In genomic region chr20:48620112-48620485, GRCh38 we compare ENCODE assay signal across 11 cellular contexts.
DNase-seq lines count a peak whose midpoint lies in the region; ATAC-seq, FAIRE-seq and TF ChIP-seq lines count a peak whose summit lies in the region.
"Had no signal": no experiment of that assay in that cellular context is flagged by ENCODE, and none has a peak within 500 bp of the region (broad histone marks: within the 10 kb centered on the region; RNA-seq: fewer than 3 reads in every experiment).

No MANE protein-coding gene starts in this region.

- in situ Hi-C loops in IMR-90 (cut with MboI; ENCODE audit: low sequenced_read_pairs) (loop anchor here (5.0 kb wide), 1 partner anchor 838 kb away; no protein-coding TSS in a partner anchor), K562 (cut with MboI) (no loop called here)

- CTCF ChIA-PET in IMR-90 (lab: Yijun Ruan, JAX), result interaction anchor here (0.6 to 1.4 kb wide), 20 partner anchors 9 to 960 kb away, joined by 3 to 9 read pairs (median 3); no protein-coding TSS in a partner anchor
- CTCF ChIA-PET in K562 (lab: Yijun Ruan, JAX; ENCODE audit: low intra/inter-chr PET ratio), result interaction anchor here (0.6 to 2.3 kb wide), 7 partner anchors 207 to 1867 kb away, joined by 3 to 22 read pairs (median 6); partner anchors contain the start of gene PREX1

- no peak for FAIRE-seq in K562 (lab: Jason Lieb, UNC)

- H3K56ac ChIP-seq in IMR-90 (ENCODE audit: extremely low read depth, insufficient read depth, low read length), result no peak overlapping the region

- TF ChIP-seq POLR2A in IMR-90 (IDR thresholded peaks at IDR 0.05; ENCODE audit: low read depth, low read length), result no peak
- TF ChIP-seq POLR2A in K562 (conservative IDR thresholded peaks at IDR 0.05), result no peak

- no peak overlapping the region for H2BK20ac ChIP-seq in IMR-90 (ENCODE audit: low read depth, low read length)

- H3K36me3 ChIP-seq in IMR-90 (ENCODE audit: control insufficient read depth, insufficient read depth, low read length), result no peaks in the 10 kb centered on the region
- H3K36me3 ChIP-seq in K562 (ENCODE audit: control insufficient read depth, insufficient read depth, low read length), result no peaks in the 10 kb centered on the region
- peaks cover 0 to 4% of the 10 kb centered on the region in 2 donors for H3K36me3 ChIP-seq in psoas muscle (ENCODE audit: insufficient read depth in 1 of 2, low read depth in 1 of 2)
- H3K36me3 ChIP-seq: cardiac muscle cell had no signal

- no peaks in the 10 kb centered on the region for H3K9me3 ChIP-seq in IMR-90 (ENCODE audit: control insufficient read depth, insufficient read depth, low read length)
- H3K9me3 ChIP-seq in K562 (replicated peaks; ENCODE audit: control insufficient read depth, insufficient read depth, low read depth, low read length), result no peaks in the 10 kb centered on the region
- H3K9me3 ChIP-seq in psoas muscle, result no peaks in the 10 kb centered on the region
- H3K9me3 ChIP-seq: stomach, upper lobe of left lung had no signal

- H3K27me3 ChIP-seq in IMR-90 (ENCODE audit: control insufficient read depth, insufficient read depth, low read length) (peaks cover 9% of the 10 kb centered on the region; the same call in 1 of the 2 replicates), K562 (ENCODE audit: control insufficient read depth in 2 of 2, insufficient read depth in 2 of 2, low read length in 2 of 2) (peaks cover 0 to 31% of the 10 kb centered on the region in 2 experiments; a peak in 3 of 5 replicates), psoas muscle (ENCODE audit: insufficient read depth in 3 of 3, low read length in 2 of 3) (peaks cover 0 to 1% (median 0%) of the 10 kb centered on the region in 3 donors)
- H3K27me3 ChIP-seq: cardiac muscle cell, stomach, upper lobe of left lung had no signal

- H4K20me1 ChIP-seq in IMR-90 (ENCODE audit: insufficient read depth, low read length) (no peaks in the 10 kb centered on the region), K562 (replicated peaks; ENCODE audit: control insufficient read depth, insufficient read depth, low read length) (0 out of 2 replicates have a peak, but pooled peaks cover 3% of the 10 kb centered on the region)

- H3K27ac ChIP-seq in IMR-90 (ENCODE audit: insufficient read depth, low read length) (no peak overlapping the region), K562 (ENCODE audit: extremely low read depth, low read depth, low read length) (no peak overlapping the region), psoas muscle (no peak overlapping the region)
- H3K27ac ChIP-seq: cardiac muscle cell, skin epidermis, upper lobe of left lung had no signal

- TF ChIP-seq EP300 in K562 (IDR thresholded peaks at IDR 0.05; ENCODE audit: low read length), result no peak

- H2AFZ ChIP-seq in IMR-90 (replicated peaks; ENCODE audit: low read length, poor library complexity), result peak overlapping the region; percentile 74
- no peak overlapping the region for H2AFZ ChIP-seq in K562 (ENCODE audit: low read depth, low read length)

- H3K18ac ChIP-seq in IMR-90 (ENCODE audit: low read depth, low read length), result no peak overlapping the region

- no peak overlapping the region for H2BK15ac ChIP-seq in IMR-90 (ENCODE audit: low read depth, low read length)

- no peak overlapping the region for H3K9ac ChIP-seq in IMR-90 (ENCODE audit: low read depth, low read length)
- H3K9ac ChIP-seq in K562 (ENCODE audit: insufficient read depth in 1 of 2, low read depth in 2 of 2, low read length in 2 of 2), result peak overlapping the region in 1 of 2 experiments; percentile 50; a peak in 1 of 4 replicates

- H3K79me2 ChIP-seq in K562 (ENCODE audit: control insufficient read depth, insufficient read depth, low read length), result no peaks in the 10 kb centered on the region

- no peak overlapping the region for H2BK120ac ChIP-seq in IMR-90 (ENCODE audit: low read depth, low read length)

- H4K91ac ChIP-seq in IMR-90 (ENCODE audit: insufficient read depth, low read depth, low read length), result no peak overlapping the region

- H3K4me2 ChIP-seq in IMR-90 (ENCODE audit: low read depth, low read length) (no peak overlapping the region), K562 (ENCODE audit: insufficient read depth, low read length) (no peak overlapping the region)

- no peaks in the 10 kb centered on the region for H3K79me1 ChIP-seq in IMR-90 (ENCODE audit: low read depth in 1 of 2, low read length in 2 of 2)

- H3K23ac ChIP-seq in IMR-90 (ENCODE audit: low read depth, low read length), result no peak overlapping the region

- no peak overlapping the region for H3K4ac ChIP-seq in IMR-90 (ENCODE audit: low read depth, low read length)

- TF ChIP-seq RAD21 in IMR-90 (IDR thresholded peaks at IDR 0.05; ENCODE audit: low read length) (no peak), K562 (CRISPR knock-in tag; conservative IDR thresholded peaks at IDR 0.05 in 1 of 2, IDR thresholded peaks at IDR 0.05 in 1 of 2) (no peak)

- no peak for ATAC-seq in IMR-90 (ENCODE audit: low read depth)
- no peak for ATAC-seq in K562
- peak; percentile 44 for ATAC-seq in left colon
- peak in 3 of 4 donors; percentile 2 to 16 (median 9) for ATAC-seq in psoas muscle
- no peak for ATAC-seq in HG02884 (IDR thresholded peaks at IDR 0.05; ENCODE audit: unreplicated experiment)

- dilution Hi-C loops in IMR-90 (cut with HindIII; ENCODE audit: low sequenced_read_pairs, unreplicated experiment), result no loop called here

- no peak for TF ChIP-seq CTCF in IMR-90 (conservative IDR thresholded peaks at IDR 0.05; ENCODE audit: low read depth, low read length)
- no peak for TF ChIP-seq CTCF in K562 (IDR thresholded peaks at IDR 0.05 in 2 of 3, conservative IDR thresholded peaks at IDR 0.05 in 1 of 3; ENCODE audit: insufficient read depth in 2 of 3, low read depth in 1 of 3, low read length in 3 of 3)
- no peak for TF ChIP-seq CTCF in psoas muscle (IDR thresholded peaks at IDR 0.05)

- H4K8ac ChIP-seq in IMR-90 (ENCODE audit: low read depth in 2 of 2, low read length in 2 of 2), result no peak overlapping the region

- H4K5ac ChIP-seq in IMR-90 (ENCODE audit: low read depth, low read length), result no peak overlapping the region

- BruUV-seq in IMR-90 (replicated peaks; lab: Mats Ljungman, UMichigan), result no TSS peak
- no TSS peak for BruUV-seq in K562 (replicated peaks; lab: Mats Ljungman, UMichigan)

- no peak overlapping the region for H3K14ac ChIP-seq in IMR-90 (replicated peaks; ENCODE audit: low read depth, low read length)

- no peak overlapping the region for H3K4me3 ChIP-seq in IMR-90 (ENCODE audit: insufficient read depth, low read depth, low read length)
- H3K4me3 ChIP-seq in K562, result no peak overlapping the region
- H3K4me3 ChIP-seq in psoas muscle, result no peak overlapping the region

- no peak overlapping the region for H2AK5ac ChIP-seq in IMR-90 (ENCODE audit: low read depth, low read length)

- H3K4me1 ChIP-seq in IMR-90 (ENCODE audit: control insufficient read depth, insufficient read depth, low read length) (no peaks in the 10 kb centered on the region), K562 (replicated peaks in 1 of 2; ENCODE audit: control insufficient read depth in 2 of 2, insufficient read depth in 2 of 2, low read length in 2 of 2) (peaks cover 9 to 18% of the 10 kb centered on the region in 2 experiments; a peak in 4 of 5 replicates), psoas muscle (peaks cover 5% of the 10 kb centered on the region)

- no peaks in the 10 kb centered on the region for H3K9me1 ChIP-seq in IMR-90 (ENCODE audit: insufficient read depth, low read length)
- no peaks in the 10 kb centered on the region for H3K9me1 ChIP-seq in K562 (ENCODE audit: control insufficient read depth, insufficient read depth, low read length)

- intact Hi-C loops in IMR-90 (cut with micrococcal nuclease) (loop anchor here (5.0 kb wide), 1 partner anchor 323 kb away; no protein-coding TSS in a partner anchor), K562 (cut with micrococcal nuclease) (loop anchor here (2.0 to 5.0 kb wide), 3 partner anchors 895 to 958 kb away; no protein-coding TSS in a partner anchor), left colon (cut with DNase I, micrococcal nuclease) (loop anchor here in 1 of 2 donors (5.0 kb wide), 2 partner anchors 838 to 953 kb away; no protein-coding TSS in a partner anchor), psoas muscle (cut with DNase I) (loop anchor here (2.0 to 5.0 kb wide), 4 partner anchors 833 to 957 kb away; partner anchors contain the start of gene SULF2 (in 2 of the 2))

- POLR2A ChIA-PET in IMR-90 (lab: Charles Lee; ENCODE audit: unreplicated experiment) (no interaction called here), K562 (lab: Yijun Ruan, JAX) (interaction anchor here (0.5 to 0.8 kb wide), 2 partner anchors 861 to 1424 kb away, joined by 3 read pairs; no protein-coding TSS in a partner anchor)

- 80% methylated on average over 3 of the region's 8 CpGs; no CpG with 5 or more reads in 1 of the 2 experiments for WGBS in IMR-90 (ENCODE audit: extremely low coverage in 2 of 2, insufficient read length in 1 of 2), 2 experiments
- 21% methylated on average over 6 of the region's 8 CpGs for WGBS in K562 (ENCODE audit: insufficient coverage, low coverage, missing lambda C conversion rate)
- WGBS in psoas muscle, 3 donors, result 35 to 37% (median 36%) methylated on average over 8 of the region's 8 CpGs

- H2BK5ac ChIP-seq in IMR-90 (ENCODE audit: low read depth, low read length, poor library complexity, severe bottlenecking), result no peak overlapping the region

- DNase-seq in IMR-90 (no peak), K562 (ENCODE audit: extremely low read depth in 1 of 4, low spot score in 3 of 4) (no peak), left colon (no peak), psoas muscle (no peak), C1 segment of cervical spinal cord (lab: John Stamatoyannopoulos, UW) (no peak), HuH-7 (ENCODE audit: low spot score) (no peak)

- peak overlapping the region; percentile 9 for H2AK9ac ChIP-seq in IMR-90 (replicated peaks; ENCODE audit: low read depth, low read length, poor library complexity)

TF ChIP-seq in IMR-90, 13 proteins besides CTCF, POLR2A, EP300 and RAD21 (continues in another document):
- TF ChIP-seq NFE2L2 (IDR thresholded peaks at IDR 0.05; ENCODE audit: low read depth, low read length), result no peak
- no peak for TF ChIP-seq CEBPB (IDR thresholded peaks at IDR 0.05; ENCODE audit: low read depth, low read length)
- no peak for TF ChIP-seq MAFK (IDR thresholded peaks at IDR 0.05; ENCODE audit: low read depth, low read length)
- TF ChIP-seq SMC3 (IDR thresholded peaks at IDR 0.05; ENCODE audit: low read depth, low read length), result no peak
- no peak for TF ChIP-seq RFX5 (IDR thresholded peaks at IDR 0.05; ENCODE audit: low read depth, low read length)
- no peak for TF ChIP-seq MXI1 (IDR thresholded peaks at IDR 0.05; ENCODE audit: borderline replicate concordance, low read depth, low read length)

Comparison
In these comparisons a context has a peak if more than half of its experiments do, and no peak if none do; other contexts are left out.
1. ATAC-seq: peak in left colon (single experiment) and psoas muscle (3 of 4); none in IMR-90 (single experiment), K562 (single experiment) and HG02884 (single experiment).